ENCODE assay signal across 11 cellular contexts in genomic region chr2:15146960-15147359, GRCh38.
"Had no signal": no experiment of that assay in that cellular context is flagged by ENCODE, and none has a peak within 500 bp of the region (broad histone marks: within the 10 kb centered on the region; RNA-seq: fewer than 3 reads in every experiment).

No MANE protein-coding gene starts in this region.

- DNase-seq: effector CD4-positive, alpha-beta T cell; heart left ventricle; hippocampal formation; kidney glomerular epithelial cell; naive thymus-derived CD4-positive, alpha-beta T cell; sigmoid colon; stimulated activated naive CD4-positive, alpha-beta T cell; stomach had no signal

- H3K36me3 ChIP-seq: heart left ventricle, sigmoid colon, stomach had no signal

- ATAC-seq: heart left ventricle; naive thymus-derived CD4-positive, alpha-beta T cell had no signal

- H3K4me3 Mint-ChIP-seq: naive thymus-derived CD4-positive, alpha-beta T cell; type B pancreatic cell had no signal

- H3K27ac Mint-ChIP-seq: naive thymus-derived CD4-positive, alpha-beta T cell; type B pancreatic cell had no signal

- H3K27me3 Mint-ChIP-seq: type B pancreatic cell had no signal

- H3K9me3 ChIP-seq: heart left ventricle, sigmoid colon, stomach had no signal

- H3K36me3 Mint-ChIP-seq: type B pancreatic cell had no signal

- H3K27me3 ChIP-seq: heart left ventricle, sigmoid colon, stomach had no signal

- H3K9me3 Mint-ChIP-seq: type B pancreatic cell had no signal

- H3K4me3 ChIP-seq: coronary artery, heart left ventricle, sigmoid colon, skin epidermis, stomach had no signal

- H3K27ac ChIP-seq: coronary artery, heart left ventricle, sigmoid colon, skin epidermis, stomach had no signal

- H3K4me1 ChIP-seq: sigmoid colon, stomach had no signal
